ENCODE assay signal across 20 cellular contexts in genomic region chr9:94666364-94667099, GRCh38. TPM values are rescaled to one million over a fixed set of nuclear protein-coding genes. Genes with fewer than 3 reads are reported as not detected.
A peak's percentile ranks its signal among the peaks of the same experiment; 100 is the strongest.
DNase-seq lines count a peak whose midpoint lies in the region; ATAC-seq, FAIRE-seq and TF ChIP-seq lines count a peak whose summit lies in the region.
"Had no signal": no experiment of that assay in that cellular context is flagged by ENCODE, and none has a peak within 500 bp of the region (broad histone marks: within the 10 kb centered on the region; RNA-seq: fewer than 3 reads in every experiment).

No MANE protein-coding gene starts in this region.

- no peaks in the 10 kb centered on the region for H3K9me3 ChIP-seq in body of pancreas
- no peaks in the 10 kb centered on the region for H3K9me3 ChIP-seq in HepG2 (ENCODE audit: low read length)
- no peaks in the 10 kb centered on the region for H3K9me3 ChIP-seq in neuronal stem cell (replicated peaks in 1 of 2; ENCODE audit: control insufficient read depth in 2 of 2, insufficient read depth in 1 of 2, low read depth in 1 of 2, low read length in 2 of 2)
- H3K9me3 ChIP-seq in heart right ventricle, result no peaks in the 10 kb centered on the region
- H3K9me3 ChIP-seq: SK-N-SH had no signal

- H3K9ac ChIP-seq in HepG2 (ENCODE audit: insufficient read depth, low read depth, low read length), result peak overlapping the region; percentile 35
- no peak overlapping the region for H3K9ac ChIP-seq in neuronal stem cell (ENCODE audit: low read depth, low read length, poor library complexity)
- H3K9ac ChIP-seq: SK-N-SH had no signal

- TF ChIP-seq RAD21 in HepG2 (CRISPR knock-in tag; IDR thresholded peaks at IDR 0.05), result no peak

- no peak overlapping the region for H3K18ac ChIP-seq in neuronal stem cell (ENCODE audit: low read length)

- POLR2A ChIA-PET in HepG2 (lab: Yijun Ruan, JAX), result interaction anchor here (1.4 kb wide), 1 partner anchor 112 kb away, joined by 4 read pairs; the partner anchor contains the start of gene PCAT7

- intact Hi-C loops in body of pancreas (cut with DNase I), result no loop called here
- intact Hi-C loops in HepG2 (cut with micrococcal nuclease; ENCODE audit: unreplicated experiment), result loop anchor here (5.0 kb wide), 1 partner anchor 466 kb away; no protein-coding TSS in a partner anchor
- intact Hi-C loops in heart right ventricle (cut with DNase I), result loop anchor here in 1 of 10 donors (5.0 kb wide), 1 partner anchor 466 kb away; no protein-coding TSS in a partner anchor

- BruUV-seq in HepG2 (replicated peaks; lab: Mats Ljungman, UMichigan), result no TSS peak

- no peak overlapping the region for H2AK5ac ChIP-seq in neuronal stem cell (ENCODE audit: low read depth, low read length)

- in situ Hi-C loops in G401 (cut with HindIII; ENCODE audit: low sequenced_read_pairs) (no loop called here), HepG2 (cut with HindIII; ENCODE audit: extremely low pct_ligation_motif_present, low pct_unique_long_range_greater_than_20kb) (no loop called here)

- 54 to 56% methylated on average over 14 of the region's 14 CpGs for WGBS in body of pancreas, 2 donors
- 9% methylated on average over 14 of the region's 14 CpGs for WGBS in HepG2 (ENCODE audit: low lambda C conversion rate)
- WGBS in neuronal stem cell (ENCODE audit: extremely low coverage in 2 of 2, insufficient read length in 2 of 2, insufficient replicate concordance in 1 of 2), 2 donors, result no CpG with 5 or more reads among the region's 14 CpGs
- 79 to 85% methylated on average over 14 of the region's 14 CpGs for WGBS in heart right ventricle, 2 donors

- no peaks in the 10 kb centered on the region for H3K79me2 ChIP-seq in HepG2 (ENCODE audit: insufficient read depth, low read length)

- H3K4me2 ChIP-seq in HepG2 (ENCODE audit: low read depth, low read length), result peak overlapping the region; percentile 78
- H3K4me2 ChIP-seq in neuronal stem cell (ENCODE audit: insufficient read depth, low read length, poor library complexity, severe bottlenecking), result no peak overlapping the region
- H3K4me2 ChIP-seq: SK-N-SH had no signal

- H3K27me3 ChIP-seq in body of pancreas (no peaks in the 10 kb centered on the region), HepG2 (ENCODE audit: control insufficient read depth in 1 of 2, insufficient read depth in 2 of 2, low read length in 2 of 2) (no peaks in the 10 kb centered on the region; a peak in 1 of 5 replicates), neuronal stem cell (ENCODE audit: control insufficient read depth in 3 of 3, insufficient read depth in 3 of 3, low read depth in 1 of 3, low read length in 3 of 3) (peaks cover 0 to 6% (median 0%) of the 10 kb centered on the region in 3 experiments), heart right ventricle (peaks cover 0 to 6% (median 0%) of the 10 kb centered on the region in 7 donors)

- H3K27ac ChIP-seq in body of pancreas, result peak overlapping the region in 3 of 4 donors; percentile 3 to 44 (median 15)
- H3K27ac ChIP-seq in HepG2 (ENCODE audit: extremely low read length, insufficient read depth, low read length), result peak overlapping the region; percentile 64
- no peak overlapping the region for H3K27ac ChIP-seq in neuronal stem cell (replicated peaks; ENCODE audit: low read length)
- no peak overlapping the region for H3K27ac ChIP-seq in heart right ventricle

- no peaks in the 10 kb centered on the region for H3K79me1 ChIP-seq in neuronal stem cell (ENCODE audit: low read depth, low read length)

- no peak overlapping the region for H4K8ac ChIP-seq in neuronal stem cell (ENCODE audit: low read depth, low read length)

- no peak overlapping the region for H4K91ac ChIP-seq in neuronal stem cell (ENCODE audit: low read depth, low read length, poor library complexity)

- H2BK5ac ChIP-seq in neuronal stem cell (ENCODE audit: low read length), result no peak overlapping the region

- H2BK120ac ChIP-seq in neuronal stem cell (ENCODE audit: low read depth, low read length), result no peak overlapping the region

- no peak overlapping the region for H3K14ac ChIP-seq in neuronal stem cell (ENCODE audit: low read length)

- no peak for ATAC-seq in body of pancreas
- ATAC-seq in HepG2, result peak; percentile 66
- no peak for ATAC-seq in heart right ventricle
- ATAC-seq: GM12878, HCT116 had no signal

- no peak for FAIRE-seq in HepG2 (lab: Jason Lieb, UNC)
- FAIRE-seq: GM12878 had no signal

- H3K36me3 ChIP-seq in body of pancreas (replicated peaks in 1 of 2; ENCODE audit: insufficient read depth in 1 of 2, low read depth in 2 of 2) (no peaks in the 10 kb centered on the region), HepG2 (replicated peaks in 1 of 2; ENCODE audit: control insufficient read depth in 1 of 2, insufficient read depth in 2 of 2, low read length in 2 of 2) (no peaks in the 10 kb centered on the region), neuronal stem cell (replicated peaks in 1 of 2; ENCODE audit: control insufficient read depth in 2 of 2, insufficient read depth in 2 of 2, low read length in 2 of 2) (no peaks in the 10 kb centered on the region), heart right ventricle (no peaks in the 10 kb centered on the region)

- no peak for TF ChIP-seq CTCF in body of pancreas (IDR thresholded peaks at IDR 0.05)
- TF ChIP-seq CTCF in HepG2 (CRISPR knock-in tag; IDR thresholded peaks at IDR 0.05), result no peak
- TF ChIP-seq CTCF in heart right ventricle (IDR thresholded peaks at IDR 0.05), result no peak

- H2AFZ ChIP-seq in HepG2 (ENCODE audit: low read length), result peak overlapping the region; percentile 56
- no peak overlapping the region for H2AFZ ChIP-seq in neuronal stem cell (ENCODE audit: low read length)

- TF ChIP-seq EP300 in HepG2 (IDR thresholded peaks at IDR 0.05; ENCODE audit: low read depth in 2 of 2, low read length in 2 of 2) (peak in 1 of 2 experiments; percentile 6; a peak in 1 of 4 replicates), HepG2 (CRISPR knock-in tag; IDR thresholded peaks at IDR 0.05; ENCODE audit: borderline replicate concordance) (no peak)

- no peak overlapping the region for H3K23ac ChIP-seq in neuronal stem cell (ENCODE audit: low read depth, low read length, poor library complexity)

- H2BK12ac ChIP-seq in neuronal stem cell (ENCODE audit: low read length), result no peak overlapping the region

- H3K4me3 ChIP-seq in body of pancreas, result no peak overlapping the region
- peak overlapping the region; percentile 10 to 61 (median 24); a peak in 4 of 6 replicates for H3K4me3 ChIP-seq in HepG2 (replicated peaks in 1 of 3; ENCODE audit: insufficient read depth in 1 of 3, low read depth in 2 of 3, low read length in 3 of 3)
- no peak overlapping the region for H3K4me3 ChIP-seq in neuronal stem cell (ENCODE audit: low read length in 2 of 2)
- H3K4me3 ChIP-seq in heart right ventricle, result no peak overlapping the region
- H3K4me3 ChIP-seq: GM12878 had no signal

- H2BK15ac ChIP-seq in neuronal stem cell (ENCODE audit: low read length), result no peak overlapping the region

- CTCF ChIA-PET in HepG2 (lab: Yijun Ruan, JAX; ENCODE audit: low intra/inter-chr PET ratio, low total read pairs), result no interaction called here

- no peaks in the 10 kb centered on the region for H4K20me1 ChIP-seq in HepG2 (ENCODE audit: insufficient read depth, low read length)

- TF ChIP-seq POLR2A in body of pancreas (IDR thresholded peaks at IDR 0.05) (no peak), HepG2 (IDR thresholded peaks at IDR 0.05; ENCODE audit: insufficient read depth in 1 of 2, low read depth in 2 of 2, low read length in 2 of 2) (no peak)

- peaks cover 18% of the 10 kb centered on the region for H3K4me1 ChIP-seq in body of pancreas
- peaks cover 46% of the 10 kb centered on the region for H3K4me1 ChIP-seq in HepG2 (ENCODE audit: insufficient read depth, low read length)
- peaks cover 0 to 4% of the 10 kb centered on the region in 2 donors for H3K4me1 ChIP-seq in neuronal stem cell (ENCODE audit: control insufficient read depth in 2 of 2, insufficient read depth in 1 of 2, low read depth in 1 of 2, low read length in 2 of 2)
- H3K4me1 ChIP-seq in heart right ventricle, result peaks cover 0 to 12% (median 7%) of the 10 kb centered on the region in 9 donors

- no peak overlapping the region for H3K4ac ChIP-seq in neuronal stem cell (ENCODE audit: low read length)

- DNase-seq in G401 (ENCODE audit: low spot score) (peak; percentile 49), body of pancreas (peak in 3 of 4 donors; percentile 17 to 24 (median 19)), HepG2 (ENCODE audit: low spot score) (peak; percentile 57), renal cortical epithelial cell (ENCODE audit: low read depth) (peak; percentile 6), NCI-H69 (lab: John Stamatoyannopoulos, UW) (no peak), neuronal stem cell (ENCODE audit: low spot score) (no peak), heart right ventricle (no peak), NCI-H2107 (lab: John Stamatoyannopoulos, UW) (no peak)
- DNase-seq: DMS79, GOT3, NCI-H1105 treated with DMSO at 0.1 percent for 48 hours, NCI-H1694, NCI-H2081 treated with DMSO at 0.1 percent for 48 hours, NCI-H510A, NCI-H748 treated with DMSO at 0.1 percent for 48 hours, SIG-M5, SK-N-SH had no signal

RNA-seq across cellular contexts. Expression of gene FBP1, which starts 27.2 kb away (rescaled TPM):
- total RNA-seq in G401 (2014; rRNA removed; shearing (Covaris generic)), result 0.49 and 1.3 TPM in 2 replicates
- 10 to 100 TPM; 28.5 to 39.9 TPM for total RNA-seq in body of pancreas
- 0.28 and 0.29 TPM in 2 replicates for total RNA-seq in HepG2 (2016; rRNA removed; fragmentation: Illumina TruSeq; extraction: Trizol)
- not detected in 2 replicates for total RNA-seq in HepG2 (2016; cell fraction: cytosol; rRNA removed; fragmentation: Illumina TruSeq; extraction: Trizol; ENCODE audit: low read depth)
- not detected in 2 replicates for total RNA-seq in HepG2 (2016; cell fraction: insoluble cytoplasmic fraction; rRNA removed; fragmentation: Illumina TruSeq; extraction: Trizol)
- 0.12 and 0.17 TPM in 2 replicates for total RNA-seq in HepG2 (2016; cell fraction: membrane; rRNA removed; fragmentation: Illumina TruSeq; extraction: Trizol)
- total RNA-seq in HepG2 (2016; cell fraction: nucleus; rRNA removed; fragmentation: Illumina TruSeq; extraction: Trizol), result not detected in 2 replicates
- 0.22 and 0.53 TPM in 2 replicates for polyA plus RNA-seq in HepG2 (2011; rRNA removed)
- polyA plus RNA-seq in HepG2 (2011; cell fraction: cytosol; rRNA removed), result 0.17 and 0.32 TPM in 2 replicates
- 0.14 TPM in 2 replicates for polyA plus RNA-seq in HepG2 (2011; cell fraction: nucleus; rRNA removed)
- polyA plus RNA-seq in HepG2 (2012), result 0.83 and 1.6 TPM in 2 replicates
- 0.16 and 0.26 TPM in 2 replicates for polyA plus RNA-seq in HepG2 (2016; cell fraction: cytosol; fragmentation: Illumina TruSeq; extraction: Trizol; ENCODE audit: low read depth)
- 0.24 TPM in 1 of 2 replicates, not detected in the other for polyA plus RNA-seq in HepG2 (2016; cell fraction: insoluble cytoplasmic fraction; fragmentation: Illumina TruSeq; extraction: Trizol; ENCODE audit: low read depth)
- 0.18 and 0.47 TPM in 2 replicates for polyA plus RNA-seq in HepG2 (2016; cell fraction: membrane; fragmentation: Illumina TruSeq; extraction: Trizol; ENCODE audit: low read depth)
- not detected in 2 replicates for polyA plus RNA-seq in HepG2 (2016; cell fraction: nucleus; fragmentation: Illumina TruSeq; extraction: Trizol; ENCODE audit: insufficient read depth, low read depth)
- 0.23 TPM in 1 of 2 replicates, not detected in the other for polyA minus RNA-seq in HepG2 (2011; rRNA and poly(A)+ RNA removed; ENCODE audit: low replicate concordance)
- not detected in 2 replicates for polyA minus RNA-seq in HepG2 (2011; cell fraction: cytosol; rRNA and poly(A)+ RNA removed)
- not detected in 2 replicates for polyA minus RNA-seq in HepG2 (2011; cell fraction: nucleus; rRNA and poly(A)+ RNA removed)
- total RNA-seq in renal cortical epithelial cell, result 0.10 and 2.3 TPM in 2 replicates
- 0.45 TPM for polyA plus RNA-seq in neuronal stem cell (2013, experiment 1 of 2)
- 0.43 TPM for polyA plus RNA-seq in neuronal stem cell (2013, experiment 2 of 2)
- 1 to 10 TPM in 3 of 10 donors, under 1 TPM in 7; 0.16 to 9.7 (median 0.52) TPM for total RNA-seq in heart right ventricle
- 1 to 10 TPM in 1 of 2 donors, under 1 TPM in 1; 0.51 to 2.0 TPM for polyA plus RNA-seq in heart right ventricle
- total RNA-seq: HT1080 had no signal
- polyA plus RNA-seq: SK-N-SH had no signal

RNA-seq across cellular contexts. Expression of gene AOPEP, which starts 60.0 kb away (rescaled TPM):
- 23.8 and 58.1 TPM in 2 replicates for total RNA-seq in G401 (2014; rRNA removed; shearing (Covaris generic))
- total RNA-seq in body of pancreas, result 100 to 1,000 TPM in 1 of 2 donors, 10 to 100 TPM in 1; 81.5 to 224 TPM
- 32.8 and 41.6 TPM in 2 replicates for total RNA-seq in HepG2 (2016; rRNA removed; fragmentation: Illumina TruSeq; extraction: Trizol)
- total RNA-seq in HepG2 (2016; cell fraction: cytosol; rRNA removed; fragmentation: Illumina TruSeq; extraction: Trizol; ENCODE audit: low read depth), result 123 and 126 TPM in 2 replicates
- 32.0 and 42.2 TPM in 2 replicates for total RNA-seq in HepG2 (2016; cell fraction: insoluble cytoplasmic fraction; rRNA removed; fragmentation: Illumina TruSeq; extraction: Trizol)
- total RNA-seq in HepG2 (2016; cell fraction: membrane; rRNA removed; fragmentation: Illumina TruSeq; extraction: Trizol), result 97.8 and 104 TPM in 2 replicates
- total RNA-seq in HepG2 (2016; cell fraction: nucleus; rRNA removed; fragmentation: Illumina TruSeq; extraction: Trizol), result 73.7 and 78.3 TPM in 2 replicates
- polyA plus RNA-seq in HepG2 (2011; rRNA removed), result 21.7 and 22.2 TPM in 2 replicates
- polyA plus RNA-seq in HepG2 (2011; cell fraction: cytosol; rRNA removed), result 20.4 and 22.0 TPM in 2 replicates
- polyA plus RNA-seq in HepG2 (2011; cell fraction: nucleus; rRNA removed), result 39.3 and 43.4 TPM in 2 replicates
- 24.1 and 26.1 TPM in 2 replicates for polyA plus RNA-seq in HepG2 (2012)
- 146 and 149 TPM in 2 replicates for polyA plus RNA-seq in HepG2 (2016; cell fraction: cytosol; fragmentation: Illumina TruSeq; extraction: Trizol; ENCODE audit: low read depth)
- polyA plus RNA-seq in HepG2 (2016; cell fraction: insoluble cytoplasmic fraction; fragmentation: Illumina TruSeq; extraction: Trizol; ENCODE audit: low read depth), result 35.6 and 38.6 TPM in 2 replicates
- 101 TPM in 2 replicates for polyA plus RNA-seq in HepG2 (2016; cell fraction: membrane; fragmentation: Illumina TruSeq; extraction: Trizol; ENCODE audit: low read depth)
- 45.0 and 46.7 TPM in 2 replicates for polyA plus RNA-seq in HepG2 (2016; cell fraction: nucleus; fragmentation: Illumina TruSeq; extraction: Trizol; ENCODE audit: insufficient read depth, low read depth)
- polyA minus RNA-seq in HepG2 (2011; rRNA and poly(A)+ RNA removed; ENCODE audit: low replicate concordance), result 43.7 TPM in 2 replicates
- 8.5 and 9.2 TPM in 2 replicates for polyA minus RNA-seq in HepG2 (2011; cell fraction: cytosol; rRNA and poly(A)+ RNA removed)
- 186 and 194 TPM in 2 replicates for polyA minus RNA-seq in HepG2 (2011; cell fraction: nucleus; rRNA and poly(A)+ RNA removed)
- total RNA-seq in renal cortical epithelial cell, result 66.3 and 133 TPM in 2 replicates
- 1.7 TPM for polyA plus RNA-seq in neuronal stem cell (2013, experiment 1 of 2)
- 1.9 TPM for polyA plus RNA-seq in neuronal stem cell (2013, experiment 2 of 2)
- total RNA-seq in heart right ventricle, result 100 to 1,000 TPM; 133 to 250 (median 161) TPM
- polyA plus RNA-seq in heart right ventricle, result 100 to 1,000 TPM; 110 to 192 TPM

Comparison
In these comparisons a context has a peak if more than half of its experiments do, and no peak if none do; other contexts are left out.
1. DNase-seq: peak in G401 (single experiment), body of pancreas (3 of 4), HepG2 (single experiment) and renal cortical epithelial cell (single experiment); none in NCI-H69 (single experiment), neuronal stem cell (single experiment), heart right ventricle (0 of 2) and NCI-H2107 (single experiment).
2. H3K27ac ChIP-seq: peak in body of pancreas (3 of 4) and HepG2 (single experiment); none in neuronal stem cell (single experiment) and heart right ventricle (0 of 10).
3. H3K4me3 ChIP-seq: peak in HepG2 (3 of 3); none in body of pancreas (0 of 2), neuronal stem cell (0 of 2) and heart right ventricle (0 of 10).